ENCODE assay signal across 1 cellular context in the genomic region with DNA sequence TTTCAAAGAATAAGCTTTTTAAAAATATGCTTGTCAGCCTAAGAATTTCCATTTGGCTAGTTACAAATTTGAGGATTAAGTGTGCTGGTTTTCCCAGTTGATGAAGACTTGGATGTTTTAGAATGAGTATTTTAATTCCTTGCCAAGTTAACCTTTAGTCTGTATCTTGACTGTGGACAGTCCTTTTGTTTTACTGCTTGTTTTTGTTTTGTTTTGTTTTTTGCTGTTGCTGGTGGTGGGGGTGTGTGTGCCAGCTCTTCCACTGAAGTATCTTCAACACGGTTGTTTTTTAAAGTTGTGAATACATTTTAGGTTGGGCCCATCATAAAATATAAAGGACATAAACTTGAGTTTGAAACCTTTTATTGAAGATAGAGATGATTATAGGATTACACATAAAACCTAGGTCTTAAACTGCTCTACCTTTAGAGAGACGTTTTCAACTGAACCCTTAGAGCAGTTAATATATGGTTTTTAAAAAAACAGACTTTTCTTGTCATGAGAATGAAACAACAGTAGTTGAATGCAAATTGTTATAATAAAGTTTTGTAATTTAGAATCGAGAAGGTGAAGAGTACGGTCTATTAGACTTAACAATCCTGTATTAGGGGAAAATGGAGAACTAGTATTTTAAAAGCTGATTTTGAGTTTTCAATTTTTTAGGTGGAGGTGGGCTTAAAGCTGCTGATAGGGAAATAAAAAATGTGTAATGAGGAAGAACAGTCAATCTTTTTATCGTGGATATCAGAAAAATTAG.
TF ChIP-seq lines count a peak whose summit lies in the region.

No MANE protein-coding gene starts in this region.

TF ChIP-seq in endothelial cell of umbilical vein, 7 proteins besides CTCF, POLR2A, EP300 and RAD21 (continued from another document):
- TF ChIP-seq GATA2 (IDR thresholded peaks at IDR 0.05; ENCODE audit: insufficient read depth, insufficient read length, low read depth, low read length) (no peak), EZH2 (IDR thresholded peaks at IDR 0.05; ENCODE audit: borderline replicate concordance, low read depth, low read length, severe bottlenecking) (no peak), MYC (IDR thresholded peaks at IDR 0.05; ENCODE audit: low read depth, low read length) (no peak)
